Comparison of ENCODE assay signal across 14 cellular contexts in the genomic region with DNA sequence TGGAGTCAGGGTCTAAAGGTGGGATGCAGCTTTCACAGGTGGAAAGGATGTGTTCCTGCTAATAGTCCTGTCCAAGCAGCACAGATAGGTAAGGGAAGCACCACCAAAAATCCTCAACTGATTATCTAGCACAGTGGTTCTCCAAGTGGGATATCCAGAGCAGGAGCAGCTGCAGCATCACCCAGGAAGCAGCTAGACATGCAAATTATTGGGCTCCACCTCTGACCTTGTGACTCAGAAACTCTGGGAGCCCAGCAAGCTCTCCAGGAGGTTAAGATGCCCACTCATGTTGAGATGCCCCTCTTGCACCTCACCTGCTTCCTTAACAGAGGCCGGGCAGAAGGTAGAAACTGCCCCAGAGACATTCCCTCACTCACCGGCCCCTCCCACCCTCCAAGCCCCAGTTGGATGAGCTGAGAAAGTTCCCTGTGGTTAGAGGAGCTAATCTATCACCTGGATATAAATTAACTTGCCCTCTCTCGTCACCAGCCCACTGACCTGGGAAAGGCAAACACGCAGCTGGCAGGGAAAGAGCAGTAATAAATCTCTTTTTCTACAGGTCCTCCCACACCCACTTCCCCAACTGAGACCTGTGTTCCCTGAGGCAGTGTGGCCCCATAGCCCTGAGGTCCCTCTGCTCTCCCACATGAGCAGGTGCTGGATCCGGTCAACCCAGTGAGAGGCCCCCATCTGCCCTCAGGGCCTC. TPM values are rescaled to one million over a fixed set of nuclear protein-coding genes. Genes with fewer than 3 reads are reported as not detected.
DNase-seq lines count a peak whose midpoint lies in the region; ATAC-seq and TF ChIP-seq lines count a peak whose summit lies in the region.
"Had no signal": no experiment of that assay in that cellular context is flagged by ENCODE, and none has a peak within 500 bp of the region (broad histone marks: within the 10 kb centered on the region; RNA-seq: fewer than 3 reads in every experiment).

No MANE protein-coding gene starts in this region.

- no peaks in the 10 kb centered on the region for H3K36me3 ChIP-seq in HEK293 (ENCODE audit: control insufficient read depth in 2 of 2, insufficient read depth in 1 of 2, low read length in 2 of 2)
- H3K36me3 ChIP-seq in mucosa of descending colon (ENCODE audit: low read depth), result no peaks in the 10 kb centered on the region
- H3K36me3 ChIP-seq: MG63, vagina had no signal

- peak; percentile 40 for DNase-seq in A172 (ENCODE audit: low spot score)
- DNase-seq in mucosa of descending colon, result peak; percentile 73 to 77 (median 76)
- DNase-seq in activated CD4-positive, CD25-positive, alpha-beta regulatory T cell treated with anti-CD3 and anti-CD28 coated beads, Interleukin-2, amount 50 U/mL, for 72 hours, result no peak
- DNase-seq in SKM-1 (lab: John Stamatoyannopoulos, UW; ENCODE audit: unreplicated experiment), result no peak
- DNase-seq in effector memory CD8-positive, alpha-beta T cell, result no peak
- DNase-seq: activated CD4-positive, alpha-beta T cell treated with anti-CD3 and anti-CD28 coated beads, Interleukin-2, amount 50 U/mL, for 1 hour; MG63; NK-92 treated with Interleukin-12 subunit alpha and Interleukin-12 subunit beta, amount 100 ng/mL, for 24 hours had no signal

- intact Hi-C loops in mucosa of descending colon (cut with DNase I, micrococcal nuclease), result no loop called here

- ATAC-seq in mucosa of descending colon, result peak; percentile 91
- ATAC-seq in effector memory CD8-positive, alpha-beta T cell (replicated peaks), result no peak
- ATAC-seq in GM18873 (IDR thresholded peaks at IDR 0.05; ENCODE audit: low FRiP score, unreplicated experiment), result no peak

- peaks cover 9% of the 10 kb centered on the region for H3K4me1 ChIP-seq in HEK293 (ENCODE audit: control insufficient read depth, insufficient read depth, low read length)
- peaks cover 19% of the 10 kb centered on the region for H3K4me1 ChIP-seq in mucosa of descending colon (ENCODE audit: low read depth)

- no peak overlapping the region for H3K27ac Mint-ChIP-seq in effector memory CD8-positive, alpha-beta T cell

- H3K4me1 Mint-ChIP-seq in effector memory CD8-positive, alpha-beta T cell (ENCODE audit: low read depth in 2 of 2), result no peaks in the 10 kb centered on the region

- H3K9me3 ChIP-seq in HEK293 (ENCODE audit: control insufficient read depth, insufficient read depth, low read depth, low read length) (no peaks in the 10 kb centered on the region), mucosa of descending colon (no peaks in the 10 kb centered on the region)
- H3K9me3 ChIP-seq: MG63, vagina had no signal

- CTCF ChIA-PET in HEK293 (lab: Yijun Ruan, JAX), result interaction anchor here (0.7 kb wide), 1 partner anchor 36 kb away, joined by 3 read pairs; no protein-coding TSS in a partner anchor

- H3K27me3 Mint-ChIP-seq in effector memory CD8-positive, alpha-beta T cell, result peaks cover 22 to 60% of the 10 kb centered on the region in 2 donors

- H3K9me3 Mint-ChIP-seq in effector memory CD8-positive, alpha-beta T cell, result no peaks in the 10 kb centered on the region
- H3K9me3 Mint-ChIP-seq: brain had no signal

- H3K4me3 Mint-ChIP-seq in effector memory CD8-positive, alpha-beta T cell, result no peak overlapping the region
- H3K4me3 Mint-ChIP-seq: brain had no signal

- no peaks in the 10 kb centered on the region for H3K36me3 Mint-ChIP-seq in effector memory CD8-positive, alpha-beta T cell (ENCODE audit: insufficient read depth)
- H3K36me3 Mint-ChIP-seq: brain had no signal

- H3K27ac ChIP-seq in HEK293 (ENCODE audit: extremely low read depth, low read depth, low read length) (peak overlapping the region; percentile 37; the same call in 1 of the 2 replicates), VCaP (peak overlapping the region; percentile 38; the same call in 1 of the 2 replicates)
- H3K27ac ChIP-seq: vagina had no signal

- TF ChIP-seq CTCF in HEK293 (tag by site-specific recombination; IDR thresholded peaks at IDR 0.05) (no peak), VCaP (conservative IDR thresholded peaks at IDR 0.05) (no peak), mucosa of descending colon (IDR thresholded peaks at IDR 0.05) (no peak)

- POLR2A ChIA-PET in HEK293 (lab: Yijun Ruan, JAX), result no interaction called here

- no peak overlapping the region for H3K4me3 ChIP-seq in HEK293 (ENCODE audit: low read depth, low read length)
- no peak overlapping the region for H3K4me3 ChIP-seq in mucosa of descending colon
- H3K4me3 ChIP-seq: MG63, vagina had no signal

TF ChIP-seq in HEK293, 187 proteins besides CTCF, POLR2A, EP300 and RAD21:
- peak; percentile 92 for TF ChIP-seq ZFHX2 (tag by site-specific recombination; conservative IDR thresholded peaks at IDR 0.05)
- TF ChIP-seq FEZF1 (tag by site-specific recombination; IDR thresholded peaks at IDR 0.05), result peak; percentile 51
- TF ChIP-seq EGR2 (tag by site-specific recombination; IDR thresholded peaks at IDR 0.05; ENCODE audit: low read depth), result peak; percentile 86
- peak; percentile 52 for TF ChIP-seq ZIC2 (tag by site-specific recombination; IDR thresholded peaks at IDR 0.05)
- TF ChIP-seq ZNF184 (tag by site-specific recombination; IDR thresholded peaks at IDR 0.05), result no peak
- 0 out of 2 replicates have a peak, but pooled peaks have one; percentile 11 for TF ChIP-seq GLIS1 (tag by site-specific recombination; IDR thresholded peaks at IDR 0.05)
- no peak for TF ChIP-seq ZNF571 (tag by site-specific recombination; IDR thresholded peaks at IDR 0.05)
- TF ChIP-seq SP7 (tag by site-specific recombination; IDR thresholded peaks at IDR 0.05), result peak; percentile 70
- TF ChIP-seq, protein P1, sequence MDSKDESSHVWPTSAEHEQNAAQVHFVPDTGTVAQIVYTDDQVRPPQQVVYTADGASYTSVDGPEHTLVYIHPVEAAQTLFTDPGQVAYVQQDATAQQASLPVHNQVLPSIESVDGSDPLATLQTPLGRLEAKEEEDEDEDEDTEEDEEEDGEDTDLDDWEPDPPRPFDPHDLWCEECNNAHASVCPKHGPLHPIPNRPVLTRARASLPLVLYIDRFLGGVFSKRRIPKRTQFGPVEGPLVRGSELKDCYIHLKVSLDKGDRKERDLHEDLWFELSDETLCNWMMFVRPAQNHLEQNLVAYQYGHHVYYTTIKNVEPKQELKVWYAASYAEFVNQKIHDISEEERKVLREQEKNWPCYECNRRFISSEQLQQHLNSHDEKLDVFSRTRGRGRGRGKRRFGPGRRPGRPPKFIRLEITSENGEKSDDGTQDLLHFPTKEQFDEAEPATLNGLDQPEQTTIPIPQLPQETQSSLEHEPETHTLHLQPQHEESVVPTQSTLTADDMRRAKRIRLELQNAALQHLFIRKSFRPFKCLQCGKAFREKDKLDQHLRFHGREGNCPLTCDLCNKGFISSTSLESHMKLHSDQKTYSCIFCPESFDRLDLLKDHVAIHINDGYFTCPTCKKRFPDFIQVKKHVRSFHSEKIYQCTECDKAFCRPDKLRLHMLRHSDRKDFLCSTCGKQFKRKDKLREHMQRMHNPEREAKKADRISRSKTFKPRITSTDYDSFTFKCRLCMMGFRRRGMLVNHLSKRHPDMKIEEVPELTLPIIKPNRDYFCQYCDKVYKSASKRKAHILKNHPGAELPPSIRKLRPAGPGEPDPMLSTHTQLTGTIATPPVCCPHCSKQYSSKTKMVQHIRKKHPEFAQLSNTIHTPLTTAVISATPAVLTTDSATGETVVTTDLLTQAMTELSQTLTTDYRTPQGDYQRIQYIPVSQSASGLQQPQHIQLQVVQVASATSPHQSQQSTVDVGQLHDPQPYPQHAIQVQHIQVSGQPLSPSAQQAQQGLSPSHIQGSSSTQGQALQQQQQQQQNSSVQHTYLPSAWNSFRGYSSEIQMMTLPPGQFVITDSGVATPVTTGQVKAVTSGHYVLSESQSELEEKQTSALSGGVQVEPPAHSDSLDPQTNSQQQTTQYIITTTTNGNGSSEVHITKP (tag by site-specific recombination; IDR thresholded peaks at IDR 0.05), result 0 out of 2 replicates have a peak, but pooled peaks have one; percentile 32

RNA-seq across cellular contexts. Expression of a gene that starts 39.3 kb away (rescaled TPM):
- total RNA-seq in A172 (2014; rRNA removed; shearing (Covaris generic)), result 0.84 and 0.90 TPM in 2 replicates
- total RNA-seq in mucosa of descending colon, result 10 to 100 TPM in 2 of 3 donors, 1 to 10 TPM in 1; 7.8 to 72.6 (median 12.6) TPM
- total RNA-seq: endothelial cell of umbilical vein had no signal

Comparison
In these comparisons a context has a peak if more than half of its experiments do, and no peak if none do; other contexts are left out.
1. DNase-seq: peak in A172 (single experiment) and mucosa of descending colon (3 of 3); none in activated CD4-positive, CD25-positive, alpha-beta regulatory T cell treated with anti-CD3 and anti-CD28 coated beads, Interleukin-2, amount 50 U/mL, for 72 hours (single experiment), SKM-1 (single experiment) and effector memory CD8-positive, alpha-beta T cell (0 of 3).